Comparison of ENCODE assay signal across 22 cellular contexts in the genomic region with DNA sequence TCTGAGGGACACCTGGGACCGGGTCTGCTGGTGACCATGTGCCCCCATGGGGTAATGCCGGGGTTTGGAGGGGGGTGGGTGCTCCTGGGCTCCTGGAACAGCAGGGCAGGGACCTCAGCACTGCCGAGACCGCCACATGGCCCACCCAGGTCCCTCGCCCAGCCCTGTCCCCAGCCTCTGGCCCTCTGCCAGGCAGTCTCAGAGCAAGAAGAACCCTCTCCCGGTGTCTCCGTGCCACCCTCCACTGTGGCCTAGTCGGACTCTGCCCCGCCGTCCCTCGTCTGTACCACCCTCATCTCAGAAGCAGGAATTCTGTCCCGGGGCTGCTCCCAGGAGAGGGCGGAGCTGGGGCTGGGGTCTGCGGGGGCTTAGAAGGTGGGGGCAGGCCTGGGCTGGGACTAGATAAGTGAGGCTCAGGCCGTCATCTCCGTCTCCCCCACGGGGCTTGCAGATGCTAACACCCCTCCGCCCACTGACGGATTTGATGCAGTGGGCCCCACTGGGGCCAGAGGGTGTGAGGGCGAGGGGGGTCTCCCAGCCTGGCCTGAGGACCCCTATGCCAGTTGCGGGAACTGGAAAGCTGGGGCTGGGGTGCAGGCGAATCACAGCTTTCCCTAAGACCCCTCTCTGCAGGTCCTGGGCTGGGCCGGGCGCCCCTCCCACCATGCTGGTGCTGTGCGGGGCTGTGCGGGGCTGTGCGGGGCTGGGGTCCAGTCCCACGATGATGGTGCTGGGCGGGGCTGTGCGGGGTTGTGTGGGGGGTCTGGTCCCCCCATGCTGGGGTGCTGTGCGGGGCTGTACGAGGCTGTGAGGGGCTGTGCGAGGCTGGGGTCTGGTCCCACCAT. TPM values are rescaled to one million over a fixed set of nuclear protein-coding genes. Genes with fewer than 3 reads are reported as not detected.
DNase-seq lines count a peak whose midpoint lies in the region; ATAC-seq and TF ChIP-seq lines count a peak whose summit lies in the region.
"Had no signal": no experiment of that assay in that cellular context is flagged by ENCODE, and none has a peak within 500 bp of the region (broad histone marks: within the 10 kb centered on the region; RNA-seq: fewer than 3 reads in every experiment).

No MANE protein-coding gene starts in this region.

- H3F3A ChIP-seq in PC-3 (ENCODE audit: low read length, unreplicated experiment), result peaks cover 7% of the 10 kb centered on the region

- no peak overlapping the region for H2BK5ac ChIP-seq in H9 (ENCODE audit: insufficient read length, low read length)
- no peak overlapping the region for H2BK5ac ChIP-seq in mesendoderm (ENCODE audit: low read length)

- no peaks in the 10 kb centered on the region for H3K4me1 ChIP-seq in H9 (ENCODE audit: insufficient read depth, low read length)
- H3K4me1 ChIP-seq in stomach, result peaks cover under 1 to 14% (median 6%) of the 10 kb centered on the region in 4 donors
- H3K4me1 ChIP-seq in mesendoderm (ENCODE audit: control insufficient read depth, low read depth, low read length), result no peaks in the 10 kb centered on the region
- H3K4me1 ChIP-seq in PC-3 (ENCODE audit: insufficient read depth, low read length), result peaks cover 5% of the 10 kb centered on the region
- H3K4me1 ChIP-seq: heart left ventricle, neural progenitor cell had no signal

- TF ChIP-seq POLR2A in stomach (IDR thresholded peaks at IDR 0.05), result no peak

- H3K9me2 ChIP-seq in PC-3 (replicated peaks; ENCODE audit: low read length), result no peaks in the 10 kb centered on the region

- no peak overlapping the region for H3T11ph ChIP-seq in H9 (ENCODE audit: low read length)

- no peak overlapping the region for H2BK15ac ChIP-seq in H9 (ENCODE audit: low read depth, low read length)
- H2BK15ac ChIP-seq in mesendoderm (replicated peaks; ENCODE audit: low read depth), result no peak overlapping the region

- H3K79me1 ChIP-seq in H9 (ENCODE audit: insufficient read depth, low read depth, low read length, poor library complexity, severe bottlenecking), result no peaks in the 10 kb centered on the region
- no peaks in the 10 kb centered on the region for H3K79me1 ChIP-seq in mesendoderm (ENCODE audit: low read length)

- intact Hi-C loops in Right ventricle myocardium superior (cut with DNase I) (no loop called here), Right ventricle myocardium inferior (cut with DNase I) (no loop called here), stomach (cut with DNase I; ENCODE audit: low total_unique reads) (no loop called here), PC-3 (cut with micrococcal nuclease) (no loop called here)

- no peak overlapping the region for H2BK120ac ChIP-seq in H9 (ENCODE audit: low read depth, low read length, poor library complexity, severe bottlenecking)
- no peak overlapping the region for H2BK120ac ChIP-seq in mesendoderm (ENCODE audit: low read depth, low read length)

- H3K4ac ChIP-seq in H9 (ENCODE audit: low read depth, low read length), result no peak overlapping the region
- no peak overlapping the region for H3K4ac ChIP-seq in mesendoderm (ENCODE audit: low read depth, low read length)

- H3K9ac ChIP-seq in H9 (ENCODE audit: extremely low read depth, insufficient read length, low read length) (no peak overlapping the region), mesendoderm (ENCODE audit: low read length) (no peak overlapping the region), PC-3 (ENCODE audit: low read length) (no peak overlapping the region)
- H3K9ac ChIP-seq: neural progenitor cell had no signal

- POLR2A ChIA-PET in PC-3 (lab: Charles Lee; ENCODE audit: unreplicated experiment), result no interaction called here

- H2AFZ ChIP-seq in H9 (ENCODE audit: low read length) (no peak overlapping the region), PC-3 (ENCODE audit: low read length) (no peak overlapping the region)
- H2AFZ ChIP-seq: neural progenitor cell had no signal

- no peak overlapping the region for H2AK5ac ChIP-seq in H9 (ENCODE audit: insufficient read length, low read length)
- no peak overlapping the region for H2AK5ac ChIP-seq in mesendoderm (ENCODE audit: low read length)

- H3K23ac ChIP-seq in H9 (ENCODE audit: insufficient read length, low read depth, low read length) (no peak overlapping the region), mesendoderm (ENCODE audit: low read length) (no peak overlapping the region)

- H3K9me3 Mint-ChIP-seq in H9, result no peaks in the 10 kb centered on the region
- H3K9me3 Mint-ChIP-seq: CD8-positive, alpha-beta T cell; mesothelial cell of epicardium; neural progenitor cell had no signal

- H3K56ac ChIP-seq in H9 (ENCODE audit: insufficient read length, low read depth, low read length) (no peak overlapping the region), mesendoderm (ENCODE audit: low read length) (no peak overlapping the region)

- H3K36me3 ChIP-seq in stomach (peaks cover 0 to 31% (median 12%) of the 10 kb centered on the region in 4 donors), mesendoderm (ENCODE audit: control insufficient read depth, insufficient read depth, low read length) (no peaks in the 10 kb centered on the region), PC-3 (ENCODE audit: low read depth, low read length) (no peaks in the 10 kb centered on the region)
- H3K36me3 ChIP-seq: heart left ventricle, neural progenitor cell, WERI-Rb-1 had no signal

- H2BK12ac ChIP-seq in H9 (ENCODE audit: insufficient read length, low read depth, low read length), result no peak overlapping the region

- no peak overlapping the region for H3K4me2 ChIP-seq in H9 (ENCODE audit: insufficient read depth, insufficient read length, low read length)
- H3K4me2 ChIP-seq in mesendoderm (ENCODE audit: low read length), result no peak overlapping the region
- H3K4me2 ChIP-seq in PC-3 (ENCODE audit: low read length), result no peak overlapping the region
- H3K4me2 ChIP-seq: neural progenitor cell had no signal

- no peak for TF ChIP-seq CTCF in H9 (conservative IDR thresholded peaks at IDR 0.05)
- TF ChIP-seq CTCF in stomach (IDR thresholded peaks at IDR 0.05), result no peak
- no peak for TF ChIP-seq CTCF in PC-3 (conservative IDR thresholded peaks at IDR 0.05; ENCODE audit: low read depth, low read length)

- no peaks in the 10 kb centered on the region for H3K36me3 Mint-ChIP-seq in H9 (ENCODE audit: insufficient read depth in 1 of 3, low read depth in 3 of 3)
- H3K36me3 Mint-ChIP-seq: CD8-positive, alpha-beta T cell; mesothelial cell of epicardium; neural progenitor cell had no signal

- TF ChIP-seq EP300 in stomach (IDR thresholded peaks at IDR 0.05), result no peak

- H4K20me1 ChIP-seq in H9 (ENCODE audit: control insufficient read depth, insufficient read depth, insufficient read length) (no peaks in the 10 kb centered on the region), PC-3 (ENCODE audit: low read length) (no peaks in the 10 kb centered on the region)

- no peak overlapping the region for H4K5ac ChIP-seq in H9 (ENCODE audit: insufficient read length, low read depth, low read length)
- H4K5ac ChIP-seq in mesendoderm (ENCODE audit: low read length), result no peak overlapping the region

- no peaks in the 10 kb centered on the region for H3K9me3 ChIP-seq in H9 (ENCODE audit: control insufficient read depth, low read depth, low read length)
- H3K9me3 ChIP-seq in stomach, result no peaks in the 10 kb centered on the region
- no peaks in the 10 kb centered on the region for H3K9me3 ChIP-seq in PC-3 (ENCODE audit: low read length)
- H3K9me3 ChIP-seq: heart left ventricle had no signal

- no peak overlapping the region for H3K4me3 Mint-ChIP-seq in H9
- H3K4me3 Mint-ChIP-seq: CD8-positive, alpha-beta T cell; mesothelial cell of epicardium; neural progenitor cell; T-helper 17 cell had no signal

- no peaks in the 10 kb centered on the region for H3K23me2 ChIP-seq in H9 (ENCODE audit: insufficient read length, low read depth, low read length, poor library complexity, severe bottlenecking)

- peak; percentile 35 for DNase-seq in Right ventricle myocardium superior
- DNase-seq in Right ventricle myocardium inferior (ENCODE audit: missing footprints), result no peak
- DNase-seq in H9, result peak; percentile 21
- DNase-seq in iPS-NIHi11 (ENCODE audit: low spot score), result peak; percentile 14
- DNase-seq in stomach, result peak; percentile 42
- no peak for DNase-seq in mesendoderm
- DNase-seq in kidney tubule cell (ENCODE audit: low spot score), result no peak
- DNase-seq in PC-3, result no peak
- DNase-seq: activated effector memory CD4-positive, alpha-beta T cell treated with anti-CD3 and anti-CD28 coated beads, Interleukin-2, amount 50 U/mL, for 16 hours; anterior cingulate cortex; HCEC 1CT; KG1; NCI-H510A treated with DMSO at 0.1 percent for 48 hours; retina; stimulated activated naive CD4-positive, alpha-beta T cell; WERI-Rb-1 had no signal

- H3K27me3 ChIP-seq in H9 (ENCODE audit: insufficient read depth, low read length) (no peaks in the 10 kb centered on the region), stomach (peaks cover 0 to 61% (median 0%) of the 10 kb centered on the region in 3 donors), mesendoderm (ENCODE audit: insufficient read depth, low read length, poor library complexity) (no peaks in the 10 kb centered on the region), PC-3 (ENCODE audit: low read length) (no peaks in the 10 kb centered on the region)
- H3K27me3 ChIP-seq: neural progenitor cell had no signal

- CTCF ChIA-PET in PC-3 (lab: Charles Lee), result no interaction called here

- H4K8ac ChIP-seq in H9 (replicated peaks; ENCODE audit: insufficient read length, low read depth, low read length) (no peak overlapping the region), mesendoderm (ENCODE audit: low read depth, low read length) (no peak overlapping the region)

- no peak overlapping the region for H2BK20ac ChIP-seq in H9 (ENCODE audit: low read depth, low read length, poor library complexity, severe bottlenecking)

- H3K4me1 Mint-ChIP-seq in H9, result no peaks in the 10 kb centered on the region
- H3K4me1 Mint-ChIP-seq: mesothelial cell of epicardium, neural progenitor cell, T-helper 17 cell had no signal

- H3K4me3 ChIP-seq in stomach (peak overlapping the region; percentile 25 to 46 (median 36)), mesendoderm (ENCODE audit: low read length) (no peak overlapping the region), PC-3 (ENCODE audit: low read length) (no peak overlapping the region)
- H3K4me3 ChIP-seq: heart left ventricle, neural progenitor cell had no signal

- peaks cover 5% of the 10 kb centered on the region for H3K27me3 Mint-ChIP-seq in H9 (ENCODE audit: low read depth)
- H3K27me3 Mint-ChIP-seq: T-helper 17 cell had no signal

- H3K79me2 ChIP-seq in H9 (ENCODE audit: insufficient read depth, low read length) (no peaks in the 10 kb centered on the region), mesendoderm (ENCODE audit: control insufficient read depth, insufficient read depth, low read length) (no peaks in the 10 kb centered on the region), PC-3 (ENCODE audit: low read length) (no peaks in the 10 kb centered on the region)

- BruUV-seq in PC-3 (replicated peaks; lab: Mats Ljungman, UMichigan), result no TSS peak

- no peak overlapping the region for H3K27ac Mint-ChIP-seq in H9
- H3K27ac Mint-ChIP-seq: CD8-positive, alpha-beta T cell; mesothelial cell of epicardium; neural progenitor cell; T-helper 17 cell had no signal

- H3K27ac ChIP-seq in H9 (ENCODE audit: insufficient read length, low read depth, low read length) (no peak overlapping the region), stomach (peak overlapping the region; percentile 34 to 79 (median 71)), mesendoderm (ENCODE audit: low read depth, low read length) (no peak overlapping the region), PC-3 (ENCODE audit: low read length) (no peak overlapping the region)
- H3K27ac ChIP-seq: heart left ventricle, neural progenitor cell, WERI-Rb-1 had no signal

- H3K14ac ChIP-seq in H9 (ENCODE audit: insufficient read depth, low read length), result no peak overlapping the region; the same call in 1 of the 2 replicates

- H4K91ac ChIP-seq in H9 (ENCODE audit: insufficient read length, low read depth, low read length), result no peak overlapping the region

- H3K18ac ChIP-seq in H9 (ENCODE audit: insufficient read length, low read depth, low read length) (no peak overlapping the region), mesendoderm (ENCODE audit: low read length) (no peak overlapping the region)

- WGBS in H9 (ENCODE audit: extremely low coverage, insufficient read length, low lambda C conversion rate), result no CpG with 5 or more reads among the region's 33 CpGs
- WGBS in stomach, 5 donors, result 70 to 75% (median 73%) methylated on average over 15 to 33 of the region's 33 CpGs
- WGBS in mesendoderm (ENCODE audit: extremely low coverage, insufficient coverage, low lambda C conversion rate), result no CpG with 5 or more reads among the region's 33 CpGs

- ATAC-seq in Right ventricle myocardium superior (ENCODE audit: poor library complexity) (no peak), Right ventricle myocardium inferior (no peak), PC-3 (no peak)
- ATAC-seq: CD8-positive, alpha-beta T cell; heart left ventricle; T-helper 17 cell had no signal

RNA-seq across cellular contexts. Expression of a gene that starts 1.1 kb away (rescaled TPM):
- total RNA-seq in Right ventricle myocardium superior (not detected), Right ventricle myocardium inferior (not detected), H9 (2021) (not detected in 2 replicates), stomach (1,000 to 10,000 TPM in 1 of 5 donors, 100 to 1,000 TPM in 3, 1 to 10 TPM in 1; 2.0 to 1,253 (median 605) TPM), PC-3 (2014; rRNA removed) (0.11 and 0.35 TPM in 2 replicates)
- polyA plus RNA-seq in stomach, result 10 to 100 TPM in 2 of 3 donors, 1 to 10 TPM in 1; 5.5 to 77.0 (median 24.0) TPM
- not detected for polyA plus RNA-seq in mesendoderm (2013, experiment 1 of 2)
- not detected for polyA plus RNA-seq in mesendoderm (2013, experiment 2 of 2)
- total RNA-seq: CD8-positive, alpha-beta T cell; heart left ventricle; mesothelial cell of epicardium; T-helper 17 cell; urinary bladder had no signal
- polyA plus RNA-seq: heart left ventricle, urinary bladder had no signal

Comparison
In these comparisons a context has a peak if more than half of its experiments do, and no peak if none do; other contexts are left out.
1. DNase-seq: peak in Right ventricle myocardium superior (single experiment), H9 (single experiment), iPS-NIHi11 (single experiment) and stomach (single experiment); none in Right ventricle myocardium inferior (single experiment), mesendoderm (single experiment), kidney tubule cell (single experiment) and PC-3 (single experiment).
2. H3K27ac ChIP-seq: peak in stomach (5 of 5); none in H9 (single experiment), mesendoderm (single experiment) and PC-3 (single experiment).
3. H3K4me3 ChIP-seq: peak in stomach (4 of 4); none in mesendoderm (single experiment) and PC-3 (single experiment).